Comparison of ENCODE assay signal across 29 cellular contexts in genomic region chr3:55634345-55634744, GRCh38.
"Had no signal": no experiment of that assay in that cellular context is flagged by ENCODE, and none has a peak within 500 bp of the region (broad histone marks: within the 10 kb centered on the region; RNA-seq: fewer than 3 reads in every experiment).

No MANE protein-coding gene starts in this region.

- H3K9me3 ChIP-seq: breast epithelium, colonic mucosa, esophagus squamous epithelium, gastroesophageal sphincter, heart right ventricle had no signal

- H3K27ac Mint-ChIP-seq: activated CD4-positive, alpha-beta memory T cell treated with anti-CD3 and anti-CD28 coated beads, Interleukin-2, amount 10 ng/mL, durations not matched to agents 7 days and 5 days; activated CD4-positive, alpha-beta T cell treated with anti-CD3 and anti-CD28 coated beads for 36 hours; activated CD4-positive, alpha-beta T cell treated with anti-CD3 and anti-CD28 coated beads, Interleukin-2, amount 10 ng/mL, durations not matched to agents 24 days and 14 days; activated naive CD4-positive, alpha-beta T cell treated with anti-CD3 and anti-CD28 coated beads, Interleukin-2, amount 10 ng/mL, durations not matched to agents 7 days and 5 days; activated naive CD4-positive, alpha-beta T cell treated with anti-CD3 and anti-CD28 coated beads, Interleukin-2, amount 50 U/mL, for 72 hours; activated T-cell treated with anti-CD3 and anti-CD28 coated beads, Interleukin-2, amount 50 U/mL, for 24 hours; activated T-cell treated with anti-CD3 and anti-CD28 coated beads, Interleukin-2, amount 50 U/mL, for 72 hours; brain had no signal

- H3K27me3 ChIP-seq: breast epithelium, cardiac muscle cell, colonic mucosa, esophagus squamous epithelium, gastroesophageal sphincter had no signal

- H3K4me3 Mint-ChIP-seq: activated CD4-positive, alpha-beta memory T cell treated with anti-CD3 and anti-CD28 coated beads, Interleukin-2, amount 10 ng/mL, durations not matched to agents 7 days and 5 days; activated CD4-positive, alpha-beta T cell treated with anti-CD3 and anti-CD28 coated beads for 36 hours; activated CD4-positive, alpha-beta T cell treated with anti-CD3 and anti-CD28 coated beads, Interleukin-2, amount 10 ng/mL, durations not matched to agents 24 days and 14 days; activated naive CD4-positive, alpha-beta T cell treated with anti-CD3 and anti-CD28 coated beads, Interleukin-2, amount 10 ng/mL, durations not matched to agents 7 days and 5 days; activated T-cell treated with anti-CD3 and anti-CD28 coated beads, Interleukin-2, amount 50 U/mL, for 24 hours; activated T-cell treated with anti-CD3 and anti-CD28 coated beads, Interleukin-2, amount 50 U/mL, for 72 hours; brain had no signal

- DNase-seq: activated CD4-positive, alpha-beta memory T cell treated with anti-CD3 and anti-CD28 coated beads, Interleukin-2, amount 10 ng/mL, durations not matched to agents 7 days and 5 days; activated CD4-positive, alpha-beta T cell treated with anti-CD3 and anti-CD28 coated beads for 36 hours; activated CD4-positive, alpha-beta T cell treated with anti-CD3 and anti-CD28 coated beads, Interleukin-2, amount 10 ng/mL, durations not matched to agents 24 days and 14 days; activated CD4-positive, CD25-positive, alpha-beta regulatory T cell; activated CD4-positive, CD25-positive, alpha-beta regulatory T cell treated with anti-CD3 and anti-CD28 coated beads, Interleukin-2, amount 50 U/mL, for 72 hours; activated CD8-positive, alpha-beta memory T cell treated with anti-CD3 and anti-CD28 coated beads, Interleukin-2, amount 50 U/mL, for 48 hours; activated effector memory CD4-positive, alpha-beta T cell treated with Interleukin-2 at 50 U/mL for 16 hours; activated naive CD4-positive, alpha-beta T cell treated with anti-CD3 and anti-CD28 coated beads, Interleukin-2, amount 10 ng/mL, durations not matched to agents 7 days and 5 days; activated T-cell treated with anti-CD3 and anti-CD28 coated beads for 4 hours; activated T-cell treated with anti-CD3 and anti-CD28 coated beads, Interleukin-2, amount 50 U/mL, for 24 hours; activated T-cell treated with anti-CD3 and anti-CD28 coated beads, Interleukin-2, amount 50 U/mL, for 72 hours; amygdala; aorta; central memory CD4-positive, alpha-beta T cell; cerebellar nuclear complex; colonic mucosa; effector CD8-positive, alpha-beta T cell; esophagus squamous epithelium; foreskin melanocyte; heart right ventricle; T-helper 2 cell had no signal

- H3K4me1 Mint-ChIP-seq: activated CD4-positive, alpha-beta memory T cell treated with anti-CD3 and anti-CD28 coated beads, Interleukin-2, amount 10 ng/mL, durations not matched to agents 7 days and 5 days; activated CD4-positive, alpha-beta T cell treated with anti-CD3 and anti-CD28 coated beads for 36 hours; activated CD4-positive, alpha-beta T cell treated with anti-CD3 and anti-CD28 coated beads, Interleukin-2, amount 10 ng/mL, durations not matched to agents 24 days and 14 days had no signal

- H3K36me3 ChIP-seq: breast epithelium, cardiac muscle cell, colonic mucosa, esophagus squamous epithelium, gastroesophageal sphincter, heart right ventricle had no signal

- H3K27me3 Mint-ChIP-seq: activated CD4-positive, alpha-beta memory T cell treated with anti-CD3 and anti-CD28 coated beads, Interleukin-2, amount 10 ng/mL, durations not matched to agents 7 days and 5 days; activated CD4-positive, alpha-beta T cell treated with anti-CD3 and anti-CD28 coated beads, Interleukin-2, amount 10 ng/mL, durations not matched to agents 24 days and 14 days; activated naive CD4-positive, alpha-beta T cell treated with anti-CD3 and anti-CD28 coated beads, Interleukin-2, amount 10 ng/mL, durations not matched to agents 7 days and 5 days; activated T-cell treated with anti-CD3 and anti-CD28 coated beads, Interleukin-2, amount 50 U/mL, for 24 hours; brain had no signal

- H3K27ac ChIP-seq: breast epithelium, cardiac muscle cell, colonic mucosa, epithelial cell of prostate, esophagus squamous epithelium, gastroesophageal sphincter, heart right ventricle had no signal

- H3K9me3 Mint-ChIP-seq: activated CD4-positive, alpha-beta memory T cell treated with anti-CD3 and anti-CD28 coated beads, Interleukin-2, amount 10 ng/mL, durations not matched to agents 7 days and 5 days; activated CD4-positive, alpha-beta T cell treated with anti-CD3 and anti-CD28 coated beads, Interleukin-2, amount 10 ng/mL, durations not matched to agents 24 days and 14 days; activated T-cell treated with anti-CD3 and anti-CD28 coated beads, Interleukin-2, amount 50 U/mL, for 24 hours; activated T-cell treated with anti-CD3 and anti-CD28 coated beads, Interleukin-2, amount 50 U/mL, for 72 hours; brain had no signal

- FAIRE-seq: endometrium, endothelial cell of umbilical vein had no signal

- H3K36me3 Mint-ChIP-seq: activated naive CD4-positive, alpha-beta T cell treated with anti-CD3 and anti-CD28 coated beads, Interleukin-2, amount 10 ng/mL, durations not matched to agents 7 days and 5 days; activated naive CD4-positive, alpha-beta T cell treated with anti-CD3 and anti-CD28 coated beads, Interleukin-2, amount 50 U/mL, for 72 hours; brain had no signal

- H3K4me1 ChIP-seq: colonic mucosa, gastroesophageal sphincter, heart right ventricle had no signal

- ATAC-seq: activated CD4-positive, alpha-beta T cell treated with anti-CD3 and anti-CD28 coated beads for 36 hours; activated naive CD4-positive, alpha-beta T cell treated with anti-CD3 and anti-CD28 coated beads, Interleukin-2, amount 50 U/mL, for 72 hours; activated T-cell treated with anti-CD3 and anti-CD28 coated beads, Interleukin-2, amount 50 U/mL, for 72 hours; gastroesophageal sphincter; heart right ventricle had no signal

- H3K4me3 ChIP-seq: breast epithelium, cardiac muscle cell, colonic mucosa, esophagus squamous epithelium, gastroesophageal sphincter, heart right ventricle had no signal
